Comparison of ENCODE assay signal across 10 cellular contexts in the genomic region with DNA sequence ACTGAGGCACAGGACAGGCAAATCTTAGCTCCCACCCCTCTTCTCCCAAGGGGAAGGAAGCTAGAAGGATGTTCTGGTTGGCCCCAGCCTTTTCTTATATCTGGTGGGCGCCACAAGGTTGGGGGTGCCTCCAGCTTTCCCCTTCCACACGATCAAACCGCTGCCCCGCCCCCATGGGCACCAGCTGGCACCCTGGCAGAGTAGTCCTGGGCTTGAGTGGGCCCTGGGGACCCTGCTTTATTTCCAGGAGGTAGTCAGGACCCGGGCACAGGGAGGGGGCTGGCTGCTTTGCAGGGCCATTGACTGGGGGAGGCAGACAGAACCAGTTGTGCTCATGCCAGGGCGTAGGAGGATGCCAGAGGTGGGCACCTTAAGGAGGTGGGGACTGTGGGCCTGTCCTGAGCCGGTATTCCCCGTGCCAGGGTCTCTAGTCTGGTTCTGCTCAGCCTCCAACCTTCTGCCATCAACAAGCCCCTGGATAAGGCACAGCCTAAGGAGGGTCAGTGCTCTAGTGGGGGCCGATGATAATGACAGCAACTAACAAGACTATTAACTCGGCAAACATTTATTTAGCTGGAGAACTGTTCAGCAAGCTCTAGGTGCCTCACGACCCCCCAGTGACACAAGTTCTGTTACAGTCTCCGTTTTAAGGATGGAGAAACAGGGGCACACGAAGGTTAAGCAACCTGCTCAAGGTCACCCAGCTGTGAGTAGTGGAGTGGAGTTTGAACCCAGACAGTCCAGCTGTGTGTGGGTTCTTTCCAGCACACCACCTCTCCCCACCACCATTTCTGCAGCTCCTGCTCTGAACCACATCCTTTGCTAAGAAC. TPM values are rescaled to one million over a fixed set of nuclear protein-coding genes. Genes with fewer than 3 reads are reported as not detected.
DNase-seq lines count a peak whose midpoint lies in the region; ATAC-seq, FAIRE-seq and TF ChIP-seq lines count a peak whose summit lies in the region.
"Had no signal": no experiment of that assay in that cellular context is flagged by ENCODE, and none has a peak within 500 bp of the region (broad histone marks: within the 10 kb centered on the region; RNA-seq: fewer than 3 reads in every experiment).

No MANE protein-coding gene starts in this region.

- CTCF ChIA-PET in GM12878 (lab: Yijun Ruan, JAX), result interaction anchor here (0.6 to 8.9 kb wide), 13 partner anchors 18 to 407 kb away, joined by 3 to 225 read pairs (median 5); a partner anchor contains a TSS

- TF ChIP-seq POLR2A in GM12878 (IDR thresholded peaks at IDR 0.05; ENCODE audit: low read depth, low read length), result no peak

- intact Hi-C loops in GM12878 (cut with micrococcal nuclease; ENCODE audit: unreplicated experiment), result no loop called here

- BruUV-seq in GM12878 (replicated peaks; lab: Mats Ljungman, UMichigan), result no TSS peak

- no peaks in the 10 kb centered on the region for H3K4me1 ChIP-seq in GM23248 (ENCODE audit: insufficient read depth)
- peaks cover 5% of the 10 kb centered on the region for H3K4me1 ChIP-seq in GM12878 (ENCODE audit: control insufficient read depth, insufficient read depth, low read length)
- peaks cover 5% of the 10 kb centered on the region for H3K4me1 ChIP-seq in osteoblast (ENCODE audit: insufficient read depth, low read length)

- no peak for TF ChIP-seq EP300 in GM12878 (IDR thresholded peaks at IDR 0.05; ENCODE audit: borderline replicate concordance in 1 of 2, control insufficient read depth in 1 of 2, low read depth in 2 of 2, low read length in 2 of 2)

- 0 out of 6 replicates have a peak, but pooled peaks of 1 of the 3 experiments have one; percentile 3 for TF ChIP-seq CTCF in GM12878 (IDR thresholded peaks at IDR 0.05 in 2 of 3, conservative IDR thresholded peaks at IDR 0.05 in 1 of 3; ENCODE audit: control insufficient read depth in 2 of 3, extremely low read depth in 1 of 3, insufficient read depth in 1 of 3, low read depth in 3 of 3, low read length in 3 of 3)
- no peak for TF ChIP-seq CTCF in osteoblast (IDR thresholded peaks at IDR 0.05; ENCODE audit: extremely low read depth, low read depth, low read length)

- DNase-seq in GM23248 (no peak), NCI-H1092 treated with DMSO at 0.1 percent for 48 hours (lab: John Stamatoyannopoulos, UW) (peak; percentile 76), GM12878 (ENCODE audit: low read depth, low spot score) (no peak), osteoblast (ENCODE audit: insufficient read length, low spot score, missing footprints) (no peak), NCI-H226 (no peak), COLO829 (ENCODE audit: low spot score) (no peak)
- DNase-seq: tibial artery had no signal

- H4K20me1 ChIP-seq in GM23248 (ENCODE audit: insufficient read depth), result no peaks in the 10 kb centered on the region
- H4K20me1 ChIP-seq in GM12878 (ENCODE audit: control insufficient read depth, insufficient read depth), result no peaks in the 10 kb centered on the region
- H4K20me1 ChIP-seq in osteoblast (ENCODE audit: insufficient read depth, low read length), result peaks cover 4% of the 10 kb centered on the region

- H3F3A ChIP-seq in GM23248 (ENCODE audit: insufficient read depth), result peaks cover 7% of the 10 kb centered on the region; the same call in 1 of the 2 replicates

- H3K79me2 ChIP-seq in GM23248 (ENCODE audit: insufficient read depth), result no peaks in the 10 kb centered on the region
- no peaks in the 10 kb centered on the region for H3K79me2 ChIP-seq in GM12878 (ENCODE audit: control insufficient read depth, insufficient read depth, low read length)
- no peaks in the 10 kb centered on the region for H3K79me2 ChIP-seq in osteoblast (ENCODE audit: insufficient read depth, low read length)

- no peaks in the 10 kb centered on the region for H3K9me2 ChIP-seq in GM23248 (ENCODE audit: insufficient read depth)

- H3K9me3 ChIP-seq in GM23248 (ENCODE audit: low read depth) (no peaks in the 10 kb centered on the region), GM12878 (replicated peaks; ENCODE audit: control insufficient read depth, insufficient read depth, low read length) (no peaks in the 10 kb centered on the region), osteoblast (ENCODE audit: low read depth, low read length) (no peaks in the 10 kb centered on the region)
- H3K9me3 ChIP-seq: tibial artery had no signal

- in situ Hi-C loops in GM23248 (cut with MboI), result no loop called here
- in situ Hi-C loops in GM12878 (cut with MboI), result no loop called here

- ATAC-seq in GM12878 (no peak), HG03159 (IDR thresholded peaks at IDR 0.05; ENCODE audit: unreplicated experiment) (no peak)

- no peaks in the 10 kb centered on the region; the same call in 1 of the 2 replicates for H3K27me3 ChIP-seq in GM23248 (replicated peaks; ENCODE audit: insufficient read depth)
- H3K27me3 ChIP-seq in GM12878 (replicated peaks in 1 of 2; ENCODE audit: control insufficient read depth in 2 of 2, insufficient read depth in 2 of 2, low read length in 1 of 2), result no peaks in the 10 kb centered on the region; a peak in 2 of 4 replicates
- H3K27me3 ChIP-seq in osteoblast (ENCODE audit: insufficient read depth, low read length), result peaks cover 21% of the 10 kb centered on the region

- H3K4me2 ChIP-seq in GM23248 (ENCODE audit: unreplicated experiment) (peak overlapping the region; percentile 98), GM12878 (ENCODE audit: control insufficient read depth, insufficient read depth) (no peak overlapping the region), osteoblast (ENCODE audit: insufficient read depth, low read length) (peak overlapping the region; percentile 95)

- peak; percentile 49 for FAIRE-seq in GM12878 (lab: Jason Lieb, UNC)

- H3K9ac ChIP-seq in GM23248, result peak overlapping the region; percentile 85; the same call in 1 of the 2 replicates
- no peak overlapping the region for H3K9ac ChIP-seq in GM12878 (ENCODE audit: control insufficient read depth, insufficient read depth, low read length)

- RAD21 ChIA-PET in GM12878 (lab: Charles Lee; ENCODE audit: unreplicated experiment), result interaction anchor here (1.0 to 5.6 kb wide), 3 partner anchors 69 to 408 kb away, joined by 4 to 54 read pairs (median 12); a partner anchor contains a TSS

- POLR2A ChIA-PET in GM12878 (lab: Charles Lee), result no interaction called here

- 55 to 61% methylated on average over 13 of the region's 13 CpGs for WGBS in GM23248 (ENCODE audit: low coverage in 1 of 2, low lambda C conversion rate in 2 of 2, missing lambda C conversion rate in 2 of 2), 2 experiments
- WGBS in GM12878 (ENCODE audit: insufficient coverage, insufficient replicate concordance, low lambda C conversion rate, missing lambda C conversion rate), result 63% methylated on average over 13 of the region's 13 CpGs

- H3K27ac ChIP-seq in GM23248 (no peak overlapping the region), GM12878 (ENCODE audit: control insufficient read depth, insufficient read depth) (no peak overlapping the region), osteoblast (ENCODE audit: low read depth, low read length) (no peak overlapping the region)

- H2AFZ ChIP-seq in GM23248 (peak overlapping the region; percentile 97), GM12878 (ENCODE audit: control insufficient read depth, low read depth, low read length) (no peak overlapping the region), osteoblast (ENCODE audit: low read length) (no peak overlapping the region)

- H3K36me3 ChIP-seq in GM23248 (ENCODE audit: low read depth), result no peaks in the 10 kb centered on the region
- no peaks in the 10 kb centered on the region for H3K36me3 ChIP-seq in GM12878 (ENCODE audit: control insufficient read depth in 2 of 2, insufficient read depth in 2 of 2, low read length in 1 of 2)
- H3K36me3 ChIP-seq in osteoblast (ENCODE audit: insufficient read depth, low read length), result no peaks in the 10 kb centered on the region
- H3K36me3 ChIP-seq: tibial artery had no signal

- no peak for TF ChIP-seq RAD21 in GM12878 (IDR thresholded peaks at IDR 0.05; ENCODE audit: insufficient read depth, low read depth, low read length)

- SMC1A ChIA-PET in GM12878 (lab: Charles Lee; ENCODE audit: uncharacterized antibody, unreplicated experiment), result interaction anchor here (0.7 to 1.7 kb wide), 6 partner anchors 32 to 361 kb away, joined by 3 to 8 read pairs (median 3); a partner anchor contains a TSS

- peak overlapping the region; percentile 95 for H3K4me3 ChIP-seq in GM23248
- no peak overlapping the region for H3K4me3 ChIP-seq in GM12878
- peak overlapping the region; percentile 72 for H3K4me3 ChIP-seq in osteoblast (ENCODE audit: insufficient read depth, low read length)

RNA-seq across cellular contexts. Expression of a gene that starts 7.6 kb away (rescaled TPM):
- not detected in 2 replicates for total RNA-seq in GM23248 (2014; rRNA removed; shearing (Covaris generic))
- not detected in 2 replicates for polyA plus RNA-seq in GM23248 (2016; fragmentation: Nextera tagmentation; extraction: Ambion mirVana)
- total RNA-seq in GM12878 (2013; cell fraction: nucleolus; rRNA removed), result not detected in 2 replicates
- not detected in 2 replicates for total RNA-seq in GM12878 (2014; rRNA removed)
- not detected in 2 replicates for total RNA-seq in GM12878 (2014; rRNA removed; fragmentation: Illumina TruSeq; extraction: Trizol)
- not detected in 2 replicates for total RNA-seq in GM12878 (2021)
- not detected for polyA plus RNA-seq in GM12878 (2011; ENCODE audit: low read depth)
- 0.08 and 0.10 TPM in 2 replicates for polyA plus RNA-seq in GM12878 (2011; rRNA removed)
- polyA plus RNA-seq in GM12878 (2011; cell fraction: cytosol; rRNA removed), result 0.15 and 0.24 TPM in 2 replicates
- polyA plus RNA-seq in GM12878 (2011; cell fraction: nucleus; rRNA removed), result 0.10 TPM in 1 of 2 replicates, not detected in the other
- polyA plus RNA-seq in GM12878 (2012), result not detected in 2 replicates
- not detected in 2 replicates for polyA plus RNA-seq in GM12878 (2014; fragmentation: Illumina TruSeq; extraction: Trizol)
- not detected for polyA plus RNA-seq in GM12878 (2014; fragmentation: Nextera tagmentation; extraction: Ambion mirVana)
- polyA plus RNA-seq in GM12878 (2014; rRNA removed), result not detected in 2 replicates
- polyA plus RNA-seq in GM12878 (2016; fragmentation: Nextera tagmentation; extraction: Ambion mirVana), result not detected
- not detected in 2 replicates for polyA minus RNA-seq in GM12878 (2011; rRNA and poly(A)+ RNA removed)
- polyA minus RNA-seq in GM12878 (2011; cell fraction: cytosol; rRNA and poly(A)+ RNA removed), result not detected in 2 replicates
- polyA minus RNA-seq in GM12878 (2011; cell fraction: nucleus; rRNA and poly(A)+ RNA removed), result not detected in 2 replicates
- not detected in 2 replicates for total RNA-seq in osteoblast
- total RNA-seq: LHCN-M2 had no signal

RNA-seq across cellular contexts. Expression of a gene that starts 11.5 kb away (rescaled TPM):
- total RNA-seq in GM23248 (2014; rRNA removed; shearing (Covaris generic)), result not detected in 2 replicates
- polyA plus RNA-seq in GM23248 (2016; fragmentation: Nextera tagmentation; extraction: Ambion mirVana) (not detected in 2 replicates), GM12878 (2011; rRNA removed) (not detected in 2 replicates), GM12878 (2014; fragmentation: Illumina TruSeq; extraction: Trizol) (not detected in 2 replicates), GM12878 (2014; fragmentation: Nextera tagmentation; extraction: Ambion mirVana) (not detected), GM12878 (2014; rRNA removed) (not detected in 2 replicates), GM12878 (2016; fragmentation: Nextera tagmentation; extraction: Ambion mirVana) (not detected)
- total RNA-seq in GM12878 (2013; cell fraction: nucleolus; rRNA removed), result not detected in 2 replicates
- total RNA-seq in GM12878 (2014; rRNA removed) (not detected in 2 replicates), GM12878 (2014; rRNA removed; fragmentation: Illumina TruSeq; extraction: Trizol) (not detected in 2 replicates), GM12878 (2021) (not detected in 2 replicates), osteoblast (not detected in 2 replicates)
- not detected for polyA plus RNA-seq in GM12878 (2011; ENCODE audit: low read depth)
- not detected in 2 replicates for polyA plus RNA-seq in GM12878 (2011; cell fraction: cytosol; rRNA removed)
- not detected in 2 replicates for polyA plus RNA-seq in GM12878 (2011; cell fraction: nucleus; rRNA removed)
- 0.03 and 0.06 TPM in 2 replicates for polyA plus RNA-seq in GM12878 (2012)
- polyA minus RNA-seq in GM12878 (2011; rRNA and poly(A)+ RNA removed), result not detected in 2 replicates
- polyA minus RNA-seq in GM12878 (2011; cell fraction: cytosol; rRNA and poly(A)+ RNA removed), result not detected in 2 replicates
- not detected in 2 replicates for polyA minus RNA-seq in GM12878 (2011; cell fraction: nucleus; rRNA and poly(A)+ RNA removed)
- total RNA-seq: LHCN-M2, posterior vena cava had no signal

RNA-seq across cellular contexts. Expression of a gene that starts 17.8 kb away (rescaled TPM):
- total RNA-seq in GM23248 (2014; rRNA removed; shearing (Covaris generic)), result 34.0 and 41.0 TPM in 2 replicates
- 32.3 and 34.1 TPM in 2 replicates for polyA plus RNA-seq in GM23248 (2016; fragmentation: Nextera tagmentation; extraction: Ambion mirVana)
- 48.2 and 60.1 TPM in 2 replicates for total RNA-seq in GM12878 (2013; cell fraction: nucleolus; rRNA removed)
- total RNA-seq in GM12878 (2014; rRNA removed), result 16.4 and 21.5 TPM in 2 replicates
- 14.3 and 15.8 TPM in 2 replicates for total RNA-seq in GM12878 (2014; rRNA removed; fragmentation: Illumina TruSeq; extraction: Trizol)
- total RNA-seq in GM12878 (2021), result 46.3 and 48.2 TPM in 2 replicates
- polyA plus RNA-seq in GM12878 (2011; ENCODE audit: low read depth), result 19.2 TPM
- 34.0 and 57.7 TPM in 2 replicates for polyA plus RNA-seq in GM12878 (2011; rRNA removed)
- polyA plus RNA-seq in GM12878 (2011; cell fraction: cytosol; rRNA removed), result 65.6 and 91.8 TPM in 2 replicates
- 250 and 312 TPM in 2 replicates for polyA plus RNA-seq in GM12878 (2011; cell fraction: nucleus; rRNA removed)
- 37.5 and 41.9 TPM in 2 replicates for polyA plus RNA-seq in GM12878 (2012)
- 17.7 and 24.8 TPM in 2 replicates for polyA plus RNA-seq in GM12878 (2014; fragmentation: Illumina TruSeq; extraction: Trizol)
- 1 to 10 TPM in 1 of 2 experiments, under 1 TPM in 1; 0.08 to 1.4 TPM for polyA plus RNA-seq in GM12878 (2014; fragmentation: Nextera tagmentation; extraction: Ambion mirVana)
- polyA plus RNA-seq in GM12878 (2014; rRNA removed), result 41.0 and 62.7 TPM in 2 replicates
- polyA plus RNA-seq in GM12878 (2016; fragmentation: Nextera tagmentation; extraction: Ambion mirVana), result 10 to 100 TPM; 30.2 to 38.8 TPM
- 72.9 and 96.0 TPM in 2 replicates for polyA minus RNA-seq in GM12878 (2011; rRNA and poly(A)+ RNA removed)
- polyA minus RNA-seq in GM12878 (2011; cell fraction: cytosol; rRNA and poly(A)+ RNA removed), result 24.6 and 26.1 TPM in 2 replicates
- polyA minus RNA-seq in GM12878 (2011; cell fraction: nucleus; rRNA and poly(A)+ RNA removed), result 58.8 and 76.0 TPM in 2 replicates
- total RNA-seq in osteoblast, result 31.5 and 35.8 TPM in 2 replicates

RNA-seq across cellular contexts. Expression of a gene that starts 46.0 kb away (rescaled TPM):
- total RNA-seq in GM23248 (2014; rRNA removed; shearing (Covaris generic)), result 0.43 TPM in 1 of 2 replicates, not detected in the other
- polyA plus RNA-seq in GM23248 (2016; fragmentation: Nextera tagmentation; extraction: Ambion mirVana) (not detected in 2 replicates), GM12878 (2011; rRNA removed) (0.39 and 0.40 TPM in 2 replicates), GM12878 (2014; fragmentation: Illumina TruSeq; extraction: Trizol) (0.25 TPM in 1 of 2 replicates, not detected in the other), GM12878 (2014; fragmentation: Nextera tagmentation; extraction: Ambion mirVana) (not detected), GM12878 (2014; rRNA removed) (0.76 and 1.0 TPM in 2 replicates), GM12878 (2016; fragmentation: Nextera tagmentation; extraction: Ambion mirVana) (under 1 TPM in 1 of 2 experiments, not detected in 1; 0.18 TPM)
- 1.4 and 2.3 TPM in 2 replicates for total RNA-seq in GM12878 (2013; cell fraction: nucleolus; rRNA removed)
- total RNA-seq in GM12878 (2014; rRNA removed) (0.17 and 0.33 TPM in 2 replicates), GM12878 (2014; rRNA removed; fragmentation: Illumina TruSeq; extraction: Trizol) (0.32 and 0.36 TPM in 2 replicates), GM12878 (2021) (0.69 and 0.95 TPM in 2 replicates), osteoblast (0.29 and 0.36 TPM in 2 replicates)
- 0.18 TPM for polyA plus RNA-seq in GM12878 (2011; ENCODE audit: low read depth)
- polyA plus RNA-seq in GM12878 (2011; cell fraction: cytosol; rRNA removed), result 0.25 and 0.33 TPM in 2 replicates
- polyA plus RNA-seq in GM12878 (2011; cell fraction: nucleus; rRNA removed), result 6.5 and 7.0 TPM in 2 replicates
- polyA plus RNA-seq in GM12878 (2012), result 0.45 and 0.47 TPM in 2 replicates
- polyA minus RNA-seq in GM12878 (2011; rRNA and poly(A)+ RNA removed), result 0.51 and 1.8 TPM in 2 replicates
- not detected in 2 replicates for polyA minus RNA-seq in GM12878 (2011; cell fraction: cytosol; rRNA and poly(A)+ RNA removed)
- 2.1 and 3.7 TPM in 2 replicates for polyA minus RNA-seq in GM12878 (2011; cell fraction: nucleus; rRNA and poly(A)+ RNA removed)

RNA-seq across cellular contexts. Expression of a gene that starts 49.1 kb away (rescaled TPM):
- not detected in 2 replicates for total RNA-seq in GM23248 (2014; rRNA removed; shearing (Covaris generic))
- not detected in 2 replicates for polyA plus RNA-seq in GM23248 (2016; fragmentation: Nextera tagmentation; extraction: Ambion mirVana)
- total RNA-seq in GM12878 (2013; cell fraction: nucleolus; rRNA removed), result not detected in 2 replicates
- not detected in 2 replicates for total RNA-seq in GM12878 (2014; rRNA removed)
- not detected in 2 replicates for total RNA-seq in GM12878 (2014; rRNA removed; fragmentation: Illumina TruSeq; extraction: Trizol)
- not detected in 2 replicates for total RNA-seq in GM12878 (2021)
- polyA plus RNA-seq in GM12878 (2011; ENCODE audit: low read depth), result not detected
- not detected in 2 replicates for polyA plus RNA-seq in GM12878 (2011; rRNA removed)
- polyA plus RNA-seq in GM12878 (2011; cell fraction: cytosol; rRNA removed), result not detected in 2 replicates
- 0.12 TPM in 1 of 2 replicates, not detected in the other for polyA plus RNA-seq in GM12878 (2011; cell fraction: nucleus; rRNA removed)
- polyA plus RNA-seq in GM12878 (2012), result not detected in 2 replicates
- not detected in 2 replicates for polyA plus RNA-seq in GM12878 (2014; fragmentation: Illumina TruSeq; extraction: Trizol)
- polyA plus RNA-seq in GM12878 (2014; fragmentation: Nextera tagmentation; extraction: Ambion mirVana), result not detected
- 0.24 TPM in 1 of 2 replicates, not detected in the other for polyA plus RNA-seq in GM12878 (2014; rRNA removed)
- polyA plus RNA-seq in GM12878 (2016; fragmentation: Nextera tagmentation; extraction: Ambion mirVana), result not detected
- polyA minus RNA-seq in GM12878 (2011; rRNA and poly(A)+ RNA removed), result not detected in 2 replicates
- not detected in 2 replicates for polyA minus RNA-seq in GM12878 (2011; cell fraction: cytosol; rRNA and poly(A)+ RNA removed)
- polyA minus RNA-seq in GM12878 (2011; cell fraction: nucleus; rRNA and poly(A)+ RNA removed), result not detected in 2 replicates
- not detected in 2 replicates for total RNA-seq in osteoblast
